1 cellular context compared by ENCODE assay signal in genomic region chr3:136142592-136142991, GRCh38.
TF ChIP-seq lines count a peak whose summit lies in the region.

No MANE protein-coding gene starts in this region.

TF ChIP-seq in SK-N-SH, 30 proteins besides CTCF, POLR2A, EP300 and RAD21 (continued from another document):
- TF ChIP-seq, protein P1, sequence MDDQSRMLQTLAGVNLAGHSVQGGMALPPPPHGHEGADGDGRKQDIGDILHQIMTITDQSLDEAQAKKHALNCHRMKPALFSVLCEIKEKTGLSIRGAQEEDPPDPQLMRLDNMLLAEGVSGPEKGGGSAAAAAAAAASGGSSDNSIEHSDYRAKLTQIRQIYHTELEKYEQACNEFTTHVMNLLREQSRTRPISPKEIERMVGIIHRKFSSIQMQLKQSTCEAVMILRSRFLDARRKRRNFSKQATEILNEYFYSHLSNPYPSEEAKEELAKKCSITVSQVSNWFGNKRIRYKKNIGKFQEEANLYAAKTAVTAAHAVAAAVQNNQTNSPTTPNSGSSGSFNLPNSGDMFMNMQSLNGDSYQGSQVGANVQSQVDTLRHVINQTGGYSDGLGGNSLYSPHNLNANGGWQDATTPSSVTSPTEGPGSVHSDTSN (IDR thresholded peaks at IDR 0.05) = peak; percentile 67
- TF ChIP-seq USF1 (IDR thresholded peaks at IDR 0.05; ENCODE audit: borderline replicate concordance, low read depth) (no peak), YY1 (IDR thresholded peaks at IDR 0.05; ENCODE audit: low read depth) (no peak), REST (IDR thresholded peaks at IDR 0.05; ENCODE audit: low read depth, low read length) (no peak), JUND (IDR thresholded peaks at IDR 0.05) (peak; percentile 83), RXRA (IDR thresholded peaks at IDR 0.05; ENCODE audit: borderline replicate concordance, low read depth) (peak; percentile 45; the same call in 1 of the 2 replicates), GABPA (IDR thresholded peaks at IDR 0.05; ENCODE audit: low read depth) (no peak), SIN3A (IDR thresholded peaks at IDR 0.05; ENCODE audit: borderline replicate concordance, low read depth, low read length) (no peak), ELF1 (IDR thresholded peaks at IDR 0.05) (no peak), RFX5 (IDR thresholded peaks at IDR 0.05; ENCODE audit: low read length) (no peak), GATA2 (CRISPR knock-in tag; IDR thresholded peaks at IDR 0.05) (no peak)
- TF ChIP-seq, protein P2, sequence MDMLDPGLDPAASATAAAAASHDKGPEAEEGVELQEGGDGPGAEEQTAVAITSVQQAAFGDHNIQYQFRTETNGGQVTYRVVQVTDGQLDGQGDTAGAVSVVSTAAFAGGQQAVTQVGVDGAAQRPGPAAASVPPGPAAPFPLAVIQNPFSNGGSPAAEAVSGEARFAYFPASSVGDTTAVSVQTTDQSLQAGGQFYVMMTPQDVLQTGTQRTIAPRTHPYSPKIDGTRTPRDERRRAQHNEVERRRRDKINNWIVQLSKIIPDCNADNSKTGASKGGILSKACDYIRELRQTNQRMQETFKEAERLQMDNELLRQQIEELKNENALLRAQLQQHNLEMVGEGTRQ (IDR thresholded peaks at IDR 0.05; ENCODE audit: borderline replicate concordance, low read depth, low read length) = no peak
